ENCODE assay signal across 8 cellular contexts in genomic region chr1:46717654-46718053, GRCh38. TPM values are rescaled to one million over a fixed set of nuclear protein-coding genes. Genes with fewer than 3 reads are reported as not detected.
DNase-seq lines count a peak whose midpoint lies in the region; ATAC-seq and TF ChIP-seq lines count a peak whose summit lies in the region.

No MANE protein-coding gene starts in this region.

- H3K27me3 ChIP-seq in suprapubic skin, result no peaks in the 10 kb centered on the region

- no peak for ATAC-seq in activated CD8-positive, alpha-beta T cell treated with anti-CD3 and anti-CD28 coated beads, Interleukin-2, amount 10 ng/mL, durations not matched to agents 7 days and 5 days
- ATAC-seq in left lobe of liver, result no peak
- no peak for ATAC-seq in GM18858 (IDR thresholded peaks at IDR 0.05; ENCODE audit: unreplicated experiment)

- H3K9me3 Mint-ChIP-seq in activated T-cell treated with anti-CD3 and anti-CD28 coated beads, Interleukin-2, amount 50 U/mL, for 24 hours, result no peaks in the 10 kb centered on the region
- H3K9me3 Mint-ChIP-seq in activated CD8-positive, alpha-beta T cell treated with anti-CD3 and anti-CD28 coated beads, Interleukin-2, amount 10 ng/mL, durations not matched to agents 7 days and 5 days (ENCODE audit: insufficient read depth), result no peaks in the 10 kb centered on the region

- CTCF ChIA-PET in activated CD8-positive, alpha-beta T cell treated with anti-CD3 and anti-CD28 coated beads, Interleukin-2, amount 10 ng/mL, durations not matched to agents 7 days and 5 days (lab: Charles Lee), result interaction anchor here (2.0 to 2.6 kb wide), 2 partner anchors 184 to 187 kb away, joined by 5 to 7 read pairs; no protein-coding TSS in a partner anchor

- POLR2A ChIA-PET in activated CD8-positive, alpha-beta T cell treated with anti-CD3 and anti-CD28 coated beads, Interleukin-2, amount 10 ng/mL, durations not matched to agents 7 days and 5 days (lab: Charles Lee), result interaction anchor here (1.4 to 1.6 kb wide), 2 partner anchors 101 to 114 kb away, joined by 3 read pairs; partner anchors contain the start of genes MKNK1 and MOB3C

- TF ChIP-seq POLR2A in suprapubic skin (IDR thresholded peaks at IDR 0.05), result no peak

- H3K4me1 ChIP-seq in suprapubic skin, result peaks cover 43% of the 10 kb centered on the region

- no peak for DNase-seq in activated T-cell treated with anti-CD3 and anti-CD28 coated beads, Interleukin-2, amount 50 U/mL, for 24 hours
- DNase-seq in activated T-cell treated with anti-CD3 and anti-CD28 coated beads for 4 hours, result no peak
- no peak for DNase-seq in activated CD8-positive, alpha-beta T cell treated with anti-CD3 and anti-CD28 coated beads, Interleukin-2, amount 10 ng/mL, durations not matched to agents 7 days and 5 days
- no peak for DNase-seq in suprapubic skin (ENCODE audit: low spot score in 2 of 2)
- no peak for DNase-seq in left lobe of liver (ENCODE audit: low spot score)
- DNase-seq in effector CD4-positive, alpha-beta T cell, result no peak

- H3K9me3 ChIP-seq in iPS-18c (ENCODE audit: control insufficient read depth, insufficient read depth, low read length), result no peaks in the 10 kb centered on the region
- no peaks in the 10 kb centered on the region for H3K9me3 ChIP-seq in suprapubic skin

- H3K27me3 Mint-ChIP-seq in activated T-cell treated with anti-CD3 and anti-CD28 coated beads, Interleukin-2, amount 50 U/mL, for 24 hours, result no peaks in the 10 kb centered on the region
- no peaks in the 10 kb centered on the region for H3K27me3 Mint-ChIP-seq in activated CD8-positive, alpha-beta T cell treated with anti-CD3 and anti-CD28 coated beads, Interleukin-2, amount 10 ng/mL, durations not matched to agents 7 days and 5 days (ENCODE audit: low read depth)

- H3K4me3 ChIP-seq in iPS-18c (ENCODE audit: insufficient read depth, low read depth, low read length) (peak overlapping the region; percentile 95), suprapubic skin (peak overlapping the region; percentile 99)

- H3K4me3 Mint-ChIP-seq in activated T-cell treated with anti-CD3 and anti-CD28 coated beads, Interleukin-2, amount 50 U/mL, for 24 hours, result peak overlapping the region; percentile 92
- peak overlapping the region; percentile 94 for H3K4me3 Mint-ChIP-seq in activated CD8-positive, alpha-beta T cell treated with anti-CD3 and anti-CD28 coated beads, Interleukin-2, amount 10 ng/mL, durations not matched to agents 7 days and 5 days

- no peak overlapping the region for H3K27ac ChIP-seq in suprapubic skin

- H3K36me3 Mint-ChIP-seq in activated T-cell treated with anti-CD3 and anti-CD28 coated beads, Interleukin-2, amount 50 U/mL, for 24 hours (ENCODE audit: low read depth), result peaks cover 55% of the 10 kb centered on the region
- H3K36me3 Mint-ChIP-seq in activated CD8-positive, alpha-beta T cell treated with anti-CD3 and anti-CD28 coated beads, Interleukin-2, amount 10 ng/mL, durations not matched to agents 7 days and 5 days (ENCODE audit: low read depth), result peaks cover 37% of the 10 kb centered on the region

- H3K4me1 Mint-ChIP-seq in activated T-cell treated with anti-CD3 and anti-CD28 coated beads, Interleukin-2, amount 50 U/mL, for 24 hours (ENCODE audit: low read depth), result peaks cover 41% of the 10 kb centered on the region
- H3K4me1 Mint-ChIP-seq in activated CD8-positive, alpha-beta T cell treated with anti-CD3 and anti-CD28 coated beads, Interleukin-2, amount 10 ng/mL, durations not matched to agents 7 days and 5 days (ENCODE audit: low read depth), result peaks cover 40% of the 10 kb centered on the region

- H3K36me3 ChIP-seq in suprapubic skin, result peaks cover 24% of the 10 kb centered on the region

- H3K27ac Mint-ChIP-seq in activated T-cell treated with anti-CD3 and anti-CD28 coated beads, Interleukin-2, amount 50 U/mL, for 24 hours, result peak overlapping the region; percentile 93
- H3K27ac Mint-ChIP-seq in activated CD8-positive, alpha-beta T cell treated with anti-CD3 and anti-CD28 coated beads, Interleukin-2, amount 10 ng/mL, durations not matched to agents 7 days and 5 days, result peak overlapping the region; percentile 95

- TF ChIP-seq CTCF in suprapubic skin (IDR thresholded peaks at IDR 0.05), result no peak

- no peak for TF ChIP-seq EP300 in suprapubic skin (IDR thresholded peaks at IDR 0.05)

- WGBS in suprapubic skin, result 66% methylated on average over 9 of the region's 9 CpGs

RNA-seq across cellular contexts. Expression of gene EFCAB14, which starts 1.3 kb away (rescaled TPM):
- total RNA-seq in activated CD8-positive, alpha-beta T cell treated with anti-CD3 and anti-CD28 coated beads, Interleukin-2, amount 10 ng/mL, durations not matched to agents 7 days and 5 days, result 10 to 100 TPM; 81.4 to 85.1 TPM
- total RNA-seq in suprapubic skin (100 to 1,000 TPM in 3 of 4 donors, 10 to 100 TPM in 1; 87.9 to 136 (median 121) TPM), left lobe of liver (38.7 TPM)

RNA-seq across cellular contexts. Expression of gene TEX38, which starts 46.0 kb away (rescaled TPM):
- total RNA-seq in activated CD8-positive, alpha-beta T cell treated with anti-CD3 and anti-CD28 coated beads, Interleukin-2, amount 10 ng/mL, durations not matched to agents 7 days and 5 days, result not detected
- total RNA-seq in suprapubic skin (not detected), left lobe of liver (not detected)

RNA-seq across cellular contexts. Expression of gene ATPAF1, which starts 49.5 kb away (rescaled TPM):
- total RNA-seq in activated CD8-positive, alpha-beta T cell treated with anti-CD3 and anti-CD28 coated beads, Interleukin-2, amount 10 ng/mL, durations not matched to agents 7 days and 5 days, result 10 to 100 TPM; 47.4 to 55.0 TPM
- 10 to 100 TPM; 29.0 to 43.6 (median 30.9) TPM for total RNA-seq in suprapubic skin
- total RNA-seq in left lobe of liver, result 43.0 TPM
